1 cellular context compared by ENCODE assay signal in the genomic region with DNA sequence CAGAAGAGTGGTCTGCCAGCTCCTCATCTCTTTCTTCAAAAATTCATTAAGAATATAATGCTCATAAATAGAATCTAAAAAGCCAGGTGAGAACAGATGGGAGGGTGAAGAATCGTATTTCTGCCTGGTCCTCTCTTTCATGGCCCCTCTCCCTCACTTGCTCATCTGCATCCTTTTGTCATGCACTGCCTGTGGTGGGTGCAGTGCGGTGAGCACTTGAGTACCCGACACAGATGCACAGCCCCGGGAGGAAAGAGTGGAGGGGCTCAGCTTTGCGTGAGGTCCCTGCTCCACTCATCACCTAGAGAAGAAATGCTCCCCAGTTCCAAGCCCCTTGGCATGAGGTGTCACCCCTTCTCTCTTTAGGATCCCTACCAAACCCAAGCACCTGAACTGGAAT.
TF ChIP-seq lines count a peak whose summit lies in the region.

No MANE protein-coding gene starts in this region.

TF ChIP-seq in GM23338, 12 proteins besides CTCF, POLR2A, EP300 and RAD21 (continued from another document):
- TF ChIP-seq, protein P1, sequence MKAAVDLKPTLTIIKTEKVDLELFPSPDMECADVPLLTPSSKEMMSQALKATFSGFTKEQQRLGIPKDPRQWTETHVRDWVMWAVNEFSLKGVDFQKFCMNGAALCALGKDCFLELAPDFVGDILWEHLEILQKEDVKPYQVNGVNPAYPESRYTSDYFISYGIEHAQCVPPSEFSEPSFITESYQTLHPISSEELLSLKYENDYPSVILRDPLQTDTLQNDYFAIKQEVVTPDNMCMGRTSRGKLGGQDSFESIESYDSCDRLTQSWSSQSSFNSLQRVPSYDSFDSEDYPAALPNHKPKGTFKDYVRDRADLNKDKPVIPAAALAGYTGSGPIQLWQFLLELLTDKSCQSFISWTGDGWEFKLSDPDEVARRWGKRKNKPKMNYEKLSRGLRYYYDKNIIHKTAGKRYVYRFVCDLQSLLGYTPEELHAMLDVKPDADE (IDR thresholded peaks at IDR 0.05) = no peak
- TF ChIP-seq ZNF114 (CRISPR knock-in tag; IDR thresholded peaks at IDR 0.05) = no peak
- no peak for TF ChIP-seq CREB1 (CRISPR knock-in tag; IDR thresholded peaks at IDR 0.05; ENCODE audit: low read depth)
- TF ChIP-seq, protein P2, sequence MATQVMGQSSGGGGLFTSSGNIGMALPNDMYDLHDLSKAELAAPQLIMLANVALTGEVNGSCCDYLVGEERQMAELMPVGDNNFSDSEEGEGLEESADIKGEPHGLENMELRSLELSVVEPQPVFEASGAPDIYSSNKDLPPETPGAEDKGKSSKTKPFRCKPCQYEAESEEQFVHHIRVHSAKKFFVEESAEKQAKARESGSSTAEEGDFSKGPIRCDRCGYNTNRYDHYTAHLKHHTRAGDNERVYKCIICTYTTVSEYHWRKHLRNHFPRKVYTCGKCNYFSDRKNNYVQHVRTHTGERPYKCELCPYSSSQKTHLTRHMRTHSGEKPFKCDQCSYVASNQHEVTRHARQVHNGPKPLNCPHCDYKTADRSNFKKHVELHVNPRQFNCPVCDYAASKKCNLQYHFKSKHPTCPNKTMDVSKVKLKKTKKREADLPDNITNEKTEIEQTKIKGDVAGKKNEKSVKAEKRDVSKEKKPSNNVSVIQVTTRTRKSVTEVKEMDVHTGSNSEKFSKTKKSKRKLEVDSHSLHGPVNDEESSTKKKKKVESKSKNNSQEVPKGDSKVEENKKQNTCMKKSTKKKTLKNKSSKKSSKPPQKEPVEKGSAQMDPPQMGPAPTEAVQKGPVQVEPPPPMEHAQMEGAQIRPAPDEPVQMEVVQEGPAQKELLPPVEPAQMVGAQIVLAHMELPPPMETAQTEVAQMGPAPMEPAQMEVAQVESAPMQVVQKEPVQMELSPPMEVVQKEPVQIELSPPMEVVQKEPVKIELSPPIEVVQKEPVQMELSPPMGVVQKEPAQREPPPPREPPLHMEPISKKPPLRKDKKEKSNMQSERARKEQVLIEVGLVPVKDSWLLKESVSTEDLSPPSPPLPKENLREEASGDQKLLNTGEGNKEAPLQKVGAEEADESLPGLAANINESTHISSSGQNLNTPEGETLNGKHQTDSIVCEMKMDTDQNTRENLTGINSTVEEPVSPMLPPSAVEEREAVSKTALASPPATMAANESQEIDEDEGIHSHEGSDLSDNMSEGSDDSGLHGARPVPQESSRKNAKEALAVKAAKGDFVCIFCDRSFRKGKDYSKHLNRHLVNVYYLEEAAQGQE (IDR thresholded peaks at IDR 0.05; ENCODE audit: unreplicated experiment) = no peak
- no peak for TF ChIP-seq JUNB (IDR thresholded peaks at IDR 0.05; ENCODE audit: unreplicated experiment)
- TF ChIP-seq NANOG (IDR thresholded peaks at IDR 0.05; ENCODE audit: borderline replicate concordance) = no peak
- no peak for TF ChIP-seq ZNF331 (CRISPR knock-in tag; IDR thresholded peaks at IDR 0.05; ENCODE audit: low read depth)
- no peak for TF ChIP-seq POLR2AphosphoS5 (IDR thresholded peaks at IDR 0.05; ENCODE audit: low read depth)
